8 cellular contexts compared by ENCODE assay signal in genomic region chr1:16155537-16156410, GRCh38. TPM values are rescaled to one million over a fixed set of nuclear protein-coding genes. Genes with fewer than 3 reads are reported as not detected.
DNase-seq lines count a peak whose midpoint lies in the region; ATAC-seq and TF ChIP-seq lines count a peak whose summit lies in the region.

Gene EPHA2 (minus strand): TSS chr1:16156069. CDS start chr1:16155932, 137 bp downstream.

- peaks cover 53% of the 10 kb centered on the region for H3K4me1 ChIP-seq in SJCRH30
- H3K4me1 ChIP-seq in liver (ENCODE audit: control insufficient read depth in 4 of 4, insufficient read depth in 4 of 4, low read length in 3 of 4) = peaks cover 7 to 29% (median 18%) of the 10 kb centered on the region in 4 donors

- peak within 1 kb of the TSS in 1 of 2 donors; percentile 79 for H3K27ac Mint-ChIP-seq in effector memory CD8-positive, alpha-beta T cell

- peaks cover 11 to 28% of the 10 kb centered on the region in 2 donors for H3K27me3 Mint-ChIP-seq in effector memory CD8-positive, alpha-beta T cell

- H3K4me1 Mint-ChIP-seq in effector memory CD8-positive, alpha-beta T cell (ENCODE audit: low read depth in 2 of 2) = peaks cover 31 to 34% of the 10 kb centered on the region in 2 donors

- no peak for TF ChIP-seq CTCF in liver (IDR thresholded peaks at IDR 0.05; ENCODE audit: low read depth, low read length, missing input control)

- H3K36me3 Mint-ChIP-seq in effector memory CD8-positive, alpha-beta T cell (ENCODE audit: insufficient read depth) = peaks cover 3% of the 10 kb centered on the region

- H3K27ac ChIP-seq in SJCRH30 (peak within 1 kb of the TSS; percentile 64), liver (ENCODE audit: low read depth in 1 of 2, low read length in 2 of 2) (peak within 1 kb of the TSS; percentile 89 to 91)

- 3% methylated on average over 89 of the region's 89 CpGs for WGBS in liver

- no peak for ATAC-seq in effector memory CD8-positive, alpha-beta T cell (replicated peaks)
- no peak for ATAC-seq in HG03354 (IDR thresholded peaks at IDR 0.05; ENCODE audit: poor library complexity, severe bottlenecking, unreplicated experiment)

- H3K27me3 ChIP-seq in SJCRH30 = no peaks in the 10 kb centered on the region
- no peaks in the 10 kb centered on the region for H3K27me3 ChIP-seq in liver (ENCODE audit: control insufficient read depth in 4 of 4, insufficient read depth in 4 of 4, low read length in 3 of 4)

- H3K9me3 ChIP-seq in SJCRH30 (replicated peaks) (no peaks in the 10 kb centered on the region), liver (ENCODE audit: control insufficient read depth in 4 of 4, low read length in 3 of 4) (no peaks in the 10 kb centered on the region)

- DNase-seq in stimulated activated CD4-positive, alpha-beta T cell treated with anti-CD3 and anti-CD28 coated beads, Interleukin-15, amount 100 ng/mL, for 24 hours = peak; percentile 33
- no peak for DNase-seq in stimulated activated CD4-positive, alpha-beta T cell treated with anti-CD3 and anti-CD28 coated beads, Interleukin-1b, Interleukin-23, amount 100 ng/mL, for 48 hours
- DNase-seq in SJCRH30 (peak; percentile 96 to 97), stromal cell of bone marrow (ENCODE audit: low read depth) (peak; percentile 67)
- DNase-seq in effector memory CD8-positive, alpha-beta T cell = no peak
- no peak for DNase-seq in effector CD4-positive, alpha-beta T cell

- TF ChIP-seq RAD21 in liver (IDR thresholded peaks at IDR 0.05) = peak in 1 of 2 donors; percentile 28

- H3K4me3 Mint-ChIP-seq in effector memory CD8-positive, alpha-beta T cell = peak within 1 kb of the TSS; percentile 72 to 78

- H3K36me3 ChIP-seq in SJCRH30 = peaks cover 4% of the 10 kb centered on the region; the same call in 1 of the 2 replicates
- no peaks in the 10 kb centered on the region for H3K36me3 ChIP-seq in liver (ENCODE audit: control insufficient read depth in 4 of 4, insufficient read depth in 3 of 4, low read depth in 1 of 4, low read length in 3 of 4)

- peak within 1 kb of the TSS; percentile 90 for H3K4me3 ChIP-seq in SJCRH30
- peak within 1 kb of the TSS; percentile 73 to 82 (median 76) for H3K4me3 ChIP-seq in liver (ENCODE audit: low read depth in 1 of 3, low read length in 3 of 3)

- H3K9ac ChIP-seq in liver (ENCODE audit: low read depth in 1 of 2, low read length in 2 of 2) = peak within 1 kb of the TSS; percentile 67 to 87

- no peaks in the 10 kb centered on the region for H3K9me3 Mint-ChIP-seq in effector memory CD8-positive, alpha-beta T cell

TF ChIP-seq in liver, 16 proteins besides CTCF, POLR2A, EP300 and RAD21:
- TF ChIP-seq, protein P1, sequence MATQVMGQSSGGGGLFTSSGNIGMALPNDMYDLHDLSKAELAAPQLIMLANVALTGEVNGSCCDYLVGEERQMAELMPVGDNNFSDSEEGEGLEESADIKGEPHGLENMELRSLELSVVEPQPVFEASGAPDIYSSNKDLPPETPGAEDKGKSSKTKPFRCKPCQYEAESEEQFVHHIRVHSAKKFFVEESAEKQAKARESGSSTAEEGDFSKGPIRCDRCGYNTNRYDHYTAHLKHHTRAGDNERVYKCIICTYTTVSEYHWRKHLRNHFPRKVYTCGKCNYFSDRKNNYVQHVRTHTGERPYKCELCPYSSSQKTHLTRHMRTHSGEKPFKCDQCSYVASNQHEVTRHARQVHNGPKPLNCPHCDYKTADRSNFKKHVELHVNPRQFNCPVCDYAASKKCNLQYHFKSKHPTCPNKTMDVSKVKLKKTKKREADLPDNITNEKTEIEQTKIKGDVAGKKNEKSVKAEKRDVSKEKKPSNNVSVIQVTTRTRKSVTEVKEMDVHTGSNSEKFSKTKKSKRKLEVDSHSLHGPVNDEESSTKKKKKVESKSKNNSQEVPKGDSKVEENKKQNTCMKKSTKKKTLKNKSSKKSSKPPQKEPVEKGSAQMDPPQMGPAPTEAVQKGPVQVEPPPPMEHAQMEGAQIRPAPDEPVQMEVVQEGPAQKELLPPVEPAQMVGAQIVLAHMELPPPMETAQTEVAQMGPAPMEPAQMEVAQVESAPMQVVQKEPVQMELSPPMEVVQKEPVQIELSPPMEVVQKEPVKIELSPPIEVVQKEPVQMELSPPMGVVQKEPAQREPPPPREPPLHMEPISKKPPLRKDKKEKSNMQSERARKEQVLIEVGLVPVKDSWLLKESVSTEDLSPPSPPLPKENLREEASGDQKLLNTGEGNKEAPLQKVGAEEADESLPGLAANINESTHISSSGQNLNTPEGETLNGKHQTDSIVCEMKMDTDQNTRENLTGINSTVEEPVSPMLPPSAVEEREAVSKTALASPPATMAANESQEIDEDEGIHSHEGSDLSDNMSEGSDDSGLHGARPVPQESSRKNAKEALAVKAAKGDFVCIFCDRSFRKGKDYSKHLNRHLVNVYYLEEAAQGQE (IDR thresholded peaks at IDR 0.05) = peak; percentile 27
- TF ChIP-seq TAF1 (conservative IDR thresholded peaks at IDR 0.05) = peak; percentile 78
- no peak for TF ChIP-seq FOXA1 (IDR thresholded peaks at IDR 0.05)
- peak in 1 of 2 donors; percentile 20 for TF ChIP-seq HNF4A (conservative IDR thresholded peaks at IDR 0.05)
- TF ChIP-seq SP1 (IDR thresholded peaks at IDR 0.05) = peak; percentile 10
- TF ChIP-seq EGR1 (IDR thresholded peaks at IDR 0.05; ENCODE audit: low read depth in 2 of 2) = no peak
- TF ChIP-seq YY1 (IDR thresholded peaks at IDR 0.05) = peak; percentile 22

RNA-seq across cellular contexts. Expression of gene EPHA2, which starts in this region (rescaled TPM):
- 55.0 and 57.3 TPM in 2 replicates for total RNA-seq in SJCRH30 (2014; rRNA removed; shearing (Covaris generic))
- 10 to 100 TPM in 1 of 2 donors, 1 to 10 TPM in 1; 5.8 to 11.1 TPM for total RNA-seq in liver
- polyA plus RNA-seq in liver = 1 to 10 TPM; 2.9 to 7.9 TPM

Comparison
In these comparisons a context has a peak if more than half of its experiments do, and no peak if none do; other contexts are left out.
1. DNase-seq: peak in stimulated activated CD4-positive, alpha-beta T cell treated with anti-CD3 and anti-CD28 coated beads, Interleukin-15, amount 100 ng/mL, for 24 hours (single experiment), SJCRH30 (2 of 2) and stromal cell of bone marrow (single experiment); none in stimulated activated CD4-positive, alpha-beta T cell treated with anti-CD3 and anti-CD28 coated beads, Interleukin-1b, Interleukin-23, amount 100 ng/mL, for 48 hours (single experiment), effector memory CD8-positive, alpha-beta T cell (0 of 3) and effector CD4-positive, alpha-beta T cell (single experiment).